In genomic region chr20:38883981-38884733, GRCh38 we compare ENCODE assay signal across 12 cellular contexts. TPM values are rescaled to one million over a fixed set of nuclear protein-coding genes. Genes with fewer than 3 reads are reported as not detected.
DNase-seq lines count a peak whose midpoint lies in the region; ATAC-seq and TF ChIP-seq lines count a peak whose summit lies in the region.
"Had no signal": no experiment of that assay in that cellular context is flagged by ENCODE, and none has a peak within 500 bp of the region (broad histone marks: within the 10 kb centered on the region; RNA-seq: fewer than 3 reads in every experiment).

No MANE protein-coding gene starts in this region.

- no peaks in the 10 kb centered on the region for H3K27me3 ChIP-seq in BLaER1 treated with 17β-estradiol and CSF1 and Interleukin-3, amounts not matched to agents 10 nM and 100 nM
- H3K27me3 ChIP-seq in HL-60 (ENCODE audit: insufficient read depth, poor library complexity, severe bottlenecking) (no peaks in the 10 kb centered on the region), gastroesophageal sphincter (peaks cover 75% of the 10 kb centered on the region)

- peak; percentile 24 to 61 for DNase-seq in HL-60 (ENCODE audit: low read depth in 1 of 2, low spot score in 1 of 2)
- DNase-seq in memory B cell (ENCODE audit: low spot score in 2 of 2), result no peak
- no peak for DNase-seq in islet precursor cell
- no peak for DNase-seq in HK-2 (ENCODE audit: unreplicated experiment)
- DNase-seq in GOT3 (lab: John Stamatoyannopoulos, UW), result no peak
- DNase-seq: activated CD4-positive, alpha-beta T cell treated with anti-CD3 and anti-CD28 coated beads for 1 hour; psoas muscle; stimulated activated CD4-positive, alpha-beta T cell treated with anti-CD3 and anti-CD28 coated beads, Interleukin-12 subunit alpha, Interleukin-12 subunit beta, amount 100 ng/mL, for 4 hours had no signal

- peak overlapping the region in 8 of 11 experiments; percentile 7 to 88 (median 60); a peak in 9 of 22 replicates for H3K4me2 ChIP-seq in BLaER1 treated with 17β-estradiol and CSF1 and Interleukin-3, amounts not matched to agents 10 nM and 100 nM
- H3K4me2 ChIP-seq: hepatocyte had no signal

- ATAC-seq in memory B cell (ENCODE audit: low read depth) (peak; percentile 65), gastroesophageal sphincter (no peak)
- ATAC-seq: psoas muscle had no signal

- peaks cover 11 to 54% (median 50%) of the 10 kb centered on the region in 10 experiments for H3K4me1 ChIP-seq in BLaER1 treated with 17β-estradiol and CSF1 and Interleukin-3, amounts not matched to agents 10 nM and 100 nM
- H3K4me1 ChIP-seq in gastroesophageal sphincter, result no peaks in the 10 kb centered on the region
- H3K4me1 ChIP-seq: psoas muscle had no signal

- H3K27me3 Mint-ChIP-seq in memory B cell, result no peaks in the 10 kb centered on the region

- TF ChIP-seq CTCF in HL-60 (IDR thresholded peaks at IDR 0.05; ENCODE audit: insufficient read depth, low read length), result no peak
- TF ChIP-seq CTCF in gastroesophageal sphincter (IDR thresholded peaks at IDR 0.05), result no peak

- peaks cover 15% of the 10 kb centered on the region for H3K36me3 Mint-ChIP-seq in memory B cell

- TF ChIP-seq POLR2A in Raji (IDR thresholded peaks at IDR 0.05; ENCODE audit: insufficient read depth, low read depth, low read length) (peak; percentile 44; the same call in 1 of the 2 replicates), gastroesophageal sphincter (IDR thresholded peaks at IDR 0.05) (no peak)

- H3K27ac Mint-ChIP-seq in memory B cell, result peak overlapping the region; percentile 84

- peak overlapping the region; percentile 66 for H3K4me3 Mint-ChIP-seq in memory B cell

- no peak overlapping the region for H3K9ac ChIP-seq in BLaER1 treated with 17β-estradiol and CSF1 and Interleukin-3, amounts not matched to agents 10 nM and 100 nM

- no peaks in the 10 kb centered on the region for H3K9me3 Mint-ChIP-seq in memory B cell

- H3K4me1 Mint-ChIP-seq in memory B cell, result peaks cover 68% of the 10 kb centered on the region

- no peaks in the 10 kb centered on the region for H3K9me3 ChIP-seq in BLaER1 treated with 17β-estradiol and CSF1 and Interleukin-3, amounts not matched to agents 10 nM and 100 nM (replicated peaks in 1 of 11)
- no peaks in the 10 kb centered on the region for H3K9me3 ChIP-seq in gastroesophageal sphincter
- H3K9me3 ChIP-seq: psoas muscle had no signal

- H3K36me3 ChIP-seq in BLaER1 treated with 17β-estradiol and CSF1 and Interleukin-3, amounts not matched to agents 10 nM and 100 nM, result no peaks in the 10 kb centered on the region
- no peaks in the 10 kb centered on the region for H3K36me3 ChIP-seq in gastroesophageal sphincter

- H3K4me3 ChIP-seq in BLaER1 treated with 17β-estradiol and CSF1 and Interleukin-3, amounts not matched to agents 10 nM and 100 nM, result no peak overlapping the region
- H3K4me3 ChIP-seq in HL-60 (replicated peaks; ENCODE audit: insufficient read depth, low read length) (no peak overlapping the region), gastroesophageal sphincter (no peak overlapping the region)
- H3K4me3 ChIP-seq: hepatocyte, psoas muscle had no signal

- WGBS in gastroesophageal sphincter (ENCODE audit: low coverage in 1 of 2), 2 donors, result 68 to 93% methylated on average over 3 to 5 of the region's 13 CpGs

- TF ChIP-seq EP300 in gastroesophageal sphincter (IDR thresholded peaks at IDR 0.05), result no peak

- H4K20me1 ChIP-seq in BLaER1 treated with 17β-estradiol and CSF1 and Interleukin-3, amounts not matched to agents 10 nM and 100 nM, result peaks cover 0 to 44% (median 15%) of the 10 kb centered on the region in 11 experiments; a peak in 13 of 22 replicates

- no peak overlapping the region for H3K27ac ChIP-seq in BLaER1 treated with 17β-estradiol and CSF1 and Interleukin-3, amounts not matched to agents 10 nM and 100 nM
- H3K27ac ChIP-seq in HL-60 (replicated peaks) (no peak overlapping the region), gastroesophageal sphincter (no peak overlapping the region)
- H3K27ac ChIP-seq: hepatocyte, psoas muscle had no signal

RNA-seq across cellular contexts. Expression of gene FAM83D, which starts 42.1 kb away (rescaled TPM):
- total RNA-seq in gastroesophageal sphincter, result 100 to 1,000 TPM in 3 of 4 donors, 10 to 100 TPM in 1; 62.7 to 240 (median 158) TPM

Comparison
In these comparisons a context has a peak if more than half of its experiments do, and no peak if none do; other contexts are left out.
1. DNase-seq: peak in HL-60 (2 of 2); none in memory B cell (0 of 2), islet precursor cell (single experiment), HK-2 (single experiment) and GOT3 (single experiment).